1 cellular context compared by ENCODE assay signal in the genomic region with DNA sequence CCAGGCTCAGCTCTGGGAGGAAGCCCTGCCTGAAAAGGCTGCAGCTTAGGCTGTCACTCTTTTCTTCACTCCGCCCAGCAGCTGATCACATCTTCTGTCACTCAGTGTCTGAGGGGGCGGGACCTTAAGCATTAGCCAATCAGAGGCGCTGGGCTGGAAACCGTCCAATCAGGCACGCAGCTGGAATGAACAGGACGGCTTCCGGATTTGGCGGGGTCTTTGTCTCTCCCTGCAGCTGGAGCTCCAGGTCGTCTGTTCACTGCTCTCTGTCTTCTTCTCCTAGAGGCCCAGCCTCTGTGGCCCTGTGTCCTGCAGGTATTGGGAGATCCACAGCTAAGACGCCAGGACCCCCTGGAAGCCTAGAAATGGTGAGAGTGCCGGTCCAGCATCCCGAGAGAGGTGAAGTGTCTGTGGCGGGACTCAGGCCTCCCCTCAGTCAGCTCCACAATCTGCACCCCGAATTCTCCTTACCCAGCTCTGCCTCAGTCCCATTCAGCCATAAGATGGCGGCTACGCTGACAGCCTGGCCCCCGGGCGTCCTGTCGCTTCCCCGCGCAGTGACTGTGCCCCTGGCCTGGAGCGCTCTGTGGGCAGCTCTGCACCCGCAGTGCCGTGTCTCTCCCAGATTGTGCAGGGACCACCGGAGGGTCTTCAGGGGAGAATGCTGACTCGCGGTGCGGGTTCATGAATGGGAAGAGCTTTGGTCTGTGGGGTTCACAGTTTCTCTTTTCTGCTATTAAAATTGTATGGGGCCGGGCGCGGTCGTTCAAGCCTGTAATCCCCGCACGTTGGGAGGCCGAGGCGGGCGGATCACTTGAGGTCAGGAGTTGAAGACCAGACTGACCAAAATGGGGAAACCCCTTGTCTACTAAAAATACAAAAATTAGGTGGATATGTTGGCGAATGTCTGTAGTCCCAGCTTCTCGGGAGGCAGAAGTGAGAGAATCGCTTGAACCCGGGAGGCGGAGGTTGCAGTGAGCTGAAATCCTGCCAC.
TF ChIP-seq lines count a peak whose summit lies in the region.

TSS of gene ZNF66 (plus strand) at position 222 of the 994 bp plus-strand sequence. CDS start at position 366, 144 bp downstream.

TF ChIP-seq in GM12878, 131 proteins besides CTCF, POLR2A, EP300 and RAD21 (continued from another document and continues in another):
- TF ChIP-seq, protein P1, sequence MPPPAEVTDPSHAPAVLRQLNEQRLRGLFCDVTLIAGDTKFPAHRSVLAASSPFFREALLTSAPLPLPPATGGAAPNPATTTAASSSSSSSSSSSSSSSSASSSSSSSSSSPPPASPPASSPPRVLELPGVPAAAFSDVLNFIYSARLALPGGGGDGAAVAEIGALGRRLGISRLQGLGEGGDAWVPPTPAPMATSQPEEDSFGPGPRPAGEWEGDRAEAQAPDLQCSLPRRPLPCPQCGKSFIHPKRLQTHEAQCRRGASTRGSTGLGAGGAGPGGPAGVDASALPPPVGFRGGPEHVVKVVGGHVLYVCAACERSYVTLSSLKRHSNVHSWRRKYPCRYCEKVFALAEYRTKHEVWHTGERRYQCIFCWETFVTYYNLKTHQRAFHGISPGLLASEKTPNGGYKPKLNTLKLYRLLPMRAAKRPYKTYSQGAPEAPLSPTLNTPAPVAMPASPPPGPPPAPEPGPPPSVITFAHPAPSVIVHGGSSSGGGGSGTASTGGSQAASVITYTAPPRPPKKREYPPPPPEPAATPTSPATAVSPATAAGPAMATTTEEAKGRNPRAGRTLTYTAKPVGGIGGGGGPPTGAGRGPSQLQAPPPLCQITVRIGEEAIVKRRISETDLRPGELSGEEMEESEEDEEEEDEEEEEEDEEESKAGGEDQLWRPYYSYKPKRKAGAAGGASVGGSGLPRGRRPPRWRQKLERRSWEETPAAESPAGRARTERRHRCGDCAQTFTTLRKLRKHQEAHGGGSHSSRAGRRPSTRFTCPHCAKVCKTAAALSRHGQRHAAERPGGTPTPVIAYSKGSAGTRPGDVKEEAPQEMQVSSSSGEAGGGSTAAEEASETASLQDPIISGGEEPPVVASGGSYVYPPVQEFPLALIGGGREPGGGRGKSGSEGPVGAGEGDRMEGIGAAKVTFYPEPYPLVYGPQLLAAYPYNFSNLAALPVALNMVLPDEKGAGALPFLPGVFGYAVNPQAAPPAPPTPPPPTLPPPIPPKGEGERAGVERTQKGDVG (CRISPR knock-in tag; IDR thresholded peaks at IDR 0.05) = no peak
- no peak for TF ChIP-seq SMAD5 (IDR thresholded peaks at IDR 0.05; ENCODE audit: low read depth)
- no peak for TF ChIP-seq ATF7 (IDR thresholded peaks at IDR 0.05; ENCODE audit: low read depth)
- TF ChIP-seq, protein P2, sequence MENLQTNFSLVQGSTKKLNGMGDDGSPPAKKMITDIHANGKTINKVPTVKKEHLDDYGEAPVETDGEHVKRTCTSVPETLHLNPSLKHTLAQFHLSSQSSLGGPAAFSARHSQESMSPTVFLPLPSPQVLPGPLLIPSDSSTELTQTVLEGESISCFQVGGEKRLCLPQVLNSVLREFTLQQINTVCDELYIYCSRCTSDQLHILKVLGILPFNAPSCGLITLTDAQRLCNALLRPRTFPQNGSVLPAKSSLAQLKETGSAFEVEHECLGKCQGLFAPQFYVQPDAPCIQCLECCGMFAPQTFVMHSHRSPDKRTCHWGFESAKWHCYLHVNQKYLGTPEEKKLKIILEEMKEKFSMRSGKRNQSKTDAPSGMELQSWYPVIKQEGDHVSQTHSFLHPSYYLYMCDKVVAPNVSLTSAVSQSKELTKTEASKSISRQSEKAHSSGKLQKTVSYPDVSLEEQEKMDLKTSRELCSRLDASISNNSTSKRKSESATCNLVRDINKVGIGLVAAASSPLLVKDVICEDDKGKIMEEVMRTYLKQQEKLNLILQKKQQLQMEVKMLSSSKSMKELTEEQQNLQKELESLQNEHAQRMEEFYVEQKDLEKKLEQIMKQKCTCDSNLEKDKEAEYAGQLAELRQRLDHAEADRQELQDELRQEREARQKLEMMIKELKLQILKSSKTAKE (IDR thresholded peaks at IDR 0.05; ENCODE audit: low read depth, poor library complexity, severe bottlenecking) = no peak
- no peak for TF ChIP-seq HSF1 (IDR thresholded peaks at IDR 0.05; ENCODE audit: low read depth, low read length)
- peak in 1 of 2 experiments; percentile 89; a peak in 2 of 4 replicates for TF ChIP-seq SRF (IDR thresholded peaks at IDR 0.05; ENCODE audit: low read depth in 2 of 2, low read length in 2 of 2)
- no peak for TF ChIP-seq USF2 (IDR thresholded peaks at IDR 0.05; ENCODE audit: borderline replicate concordance, low read depth, low read length)
- no peak for TF ChIP-seq HDAC2 (IDR thresholded peaks at IDR 0.05)
- no peak for TF ChIP-seq RAD51 (IDR thresholded peaks at IDR 0.05)
- no peak for TF ChIP-seq ZNF24 (IDR thresholded peaks at IDR 0.05)
- TF ChIP-seq BCL11A (IDR thresholded peaks at IDR 0.05; ENCODE audit: low read depth, low read length) = no peak
- TF ChIP-seq CEBPZ (IDR thresholded peaks at IDR 0.05; ENCODE audit: low read depth, low read length) = no peak
- no peak for TF ChIP-seq BCL3 (IDR thresholded peaks at IDR 0.05; ENCODE audit: borderline replicate concordance, insufficient read depth, low read depth, low read length, poor library complexity, severe bottlenecking)
- TF ChIP-seq PML (IDR thresholded peaks at IDR 0.05; ENCODE audit: low read length) = 0 out of 2 replicates have a peak, but pooled peaks have one; percentile 49
- TF ChIP-seq CHD2 (IDR thresholded peaks at IDR 0.05; ENCODE audit: borderline replicate concordance, low read depth, low read length) = peak; percentile 89
- TF ChIP-seq RFX5 (IDR thresholded peaks at IDR 0.05; ENCODE audit: low read depth, low read length) = peak; percentile 58; the same call in 1 of the 2 replicates
- 0 out of 2 replicates have a peak, but pooled peaks have one; percentile 30 for TF ChIP-seq CREB1 (IDR thresholded peaks at IDR 0.05; ENCODE audit: low read depth)
- no peak for TF ChIP-seq NRF1 (conservative IDR thresholded peaks at IDR 0.05; ENCODE audit: low read depth, low read length)
- no peak for TF ChIP-seq JUNB (IDR thresholded peaks at IDR 0.05)
- TF ChIP-seq MEF2A (IDR thresholded peaks at IDR 0.05; ENCODE audit: insufficient read depth, low read depth, low read length) = no peak
- no peak for TF ChIP-seq ZNF217 (IDR thresholded peaks at IDR 0.05)
- peak; percentile 59; the same call in 1 of the 2 replicates for TF ChIP-seq LARP7 (IDR thresholded peaks at IDR 0.05)
- TF ChIP-seq FOXK2 (IDR thresholded peaks at IDR 0.05) = no peak
- no peak for TF ChIP-seq IRF4 (IDR thresholded peaks at IDR 0.05; ENCODE audit: low read depth, low read length)
- no peak for TF ChIP-seq EZH2 (IDR thresholded peaks at IDR 0.05; ENCODE audit: borderline replicate concordance, control insufficient read depth, low read depth, low read length)
- no peak for TF ChIP-seq MTA3 (IDR thresholded peaks at IDR 0.05; ENCODE audit: borderline replicate concordance, low read length)
- no peak for TF ChIP-seq MTA2 (IDR thresholded peaks at IDR 0.05; ENCODE audit: low read depth)
- no peak for TF ChIP-seq PAX5 (IDR thresholded peaks at IDR 0.05; ENCODE audit: borderline replicate concordance, low read depth, low read length)
- TF ChIP-seq SUZ12 (IDR thresholded peaks at IDR 0.05; ENCODE audit: unreplicated experiment) = no peak
- no peak for TF ChIP-seq SMAD1 (IDR thresholded peaks at IDR 0.05; ENCODE audit: low read depth, partially characterized antibody)
- TF ChIP-seq DPF2 (IDR thresholded peaks at IDR 0.05) = peak; percentile 63
- TF ChIP-seq ZNF207 (IDR thresholded peaks at IDR 0.05; ENCODE audit: borderline replicate concordance) = no peak
- TF ChIP-seq ETV6 (conservative IDR thresholded peaks at IDR 0.05 in 1 of 2, IDR thresholded peaks at IDR 0.05 in 1 of 2; ENCODE audit: borderline replicate concordance in 1 of 2, low read depth in 1 of 2) = no peak
- no peak for TF ChIP-seq BMI1 (IDR thresholded peaks at IDR 0.05; ENCODE audit: borderline replicate concordance)
- TF ChIP-seq HDAC6 (IDR thresholded peaks at IDR 0.05; ENCODE audit: unreplicated experiment) = no peak
- no peak for TF ChIP-seq EGR1 (IDR thresholded peaks at IDR 0.05; ENCODE audit: borderline replicate concordance in 1 of 2, low read depth in 2 of 2, low read length in 2 of 2)
- TF ChIP-seq IRF3 (IDR thresholded peaks at IDR 0.05) = peak; percentile 74; the same call in 1 of the 2 replicates
- no peak for TF ChIP-seq TARDBP (IDR thresholded peaks at IDR 0.05; ENCODE audit: borderline replicate concordance)
- no peak for TF ChIP-seq CBX5 (IDR thresholded peaks at IDR 0.05; ENCODE audit: low read depth)
- no peak for TF ChIP-seq MAX (IDR thresholded peaks at IDR 0.05; ENCODE audit: low read depth, low read length)
- TF ChIP-seq YBX1 (IDR thresholded peaks at IDR 0.05) = no peak
- TF ChIP-seq MYC (IDR thresholded peaks at IDR 0.05; ENCODE audit: insufficient read depth, insufficient read length, insufficient replicate concordance, low read length, severe bottlenecking) = no peak
- TF ChIP-seq ASH2L (IDR thresholded peaks at IDR 0.05; ENCODE audit: borderline replicate concordance, low read depth) = peak; percentile 63; the same call in 1 of the 2 replicates
- TF ChIP-seq TBL1XR1 (IDR thresholded peaks at IDR 0.05; ENCODE audit: low read depth, low read length) = no peak
- TF ChIP-seq CHD1 (IDR thresholded peaks at IDR 0.05; ENCODE audit: low read depth, low read length) = no peak
- peak; percentile 71 for TF ChIP-seq E2F4 (IDR thresholded peaks at IDR 0.05; ENCODE audit: low read depth, low read length)
- TF ChIP-seq FOXM1 (IDR thresholded peaks at IDR 0.05; ENCODE audit: low read depth, low read length) = no peak
- no peak for TF ChIP-seq KAT2A (conservative IDR thresholded peaks at IDR 0.05; ENCODE audit: control insufficient read depth, low read depth, low read length)
- TF ChIP-seq ESRRA (IDR thresholded peaks at IDR 0.05; ENCODE audit: low read length) = no peak
